In genomic region chr17:60252459-60252858, GRCh38 we compare ENCODE assay signal across 29 cellular contexts.
"Had no signal": no experiment of that assay in that cellular context is flagged by ENCODE, and none has a peak within 500 bp of the region (broad histone marks: within the 10 kb centered on the region; RNA-seq: fewer than 3 reads in every experiment).

No MANE protein-coding gene starts in this region.

- H3K36me3 ChIP-seq: prostate gland had no signal

- H3K27me3 Mint-ChIP-seq: naive thymus-derived CD8-positive, alpha-beta T cell; stimulated activated naive B cell treated with anti-CD40 and anti-IgM and Interleukin-4, amounts not matched to agents 10 μg/mL and 1 μg/mL and 100 μg/mL, for 72 hours had no signal

- H3K27ac Mint-ChIP-seq: immature natural killer cell; naive thymus-derived CD8-positive, alpha-beta T cell; nephron; stimulated activated naive B cell treated with anti-CD40 and anti-IgM and Interleukin-4, amounts not matched to agents 10 μg/mL and 1 μg/mL and 100 μg/mL, for 72 hours had no signal

- H3K27ac ChIP-seq: left lung, lower lobe of right lung, pancreas, prostate gland, skin epidermis, stomach, suprapubic skin, thoracic aorta, tibial artery, upper lobe of right lung had no signal

- H3K4me1 ChIP-seq: left lung, lower lobe of right lung, pancreas, prostate gland, stomach, suprapubic skin, tibial artery, upper lobe of right lung had no signal

- DNase-seq: immature natural killer cell; kidney; left colon; left lung; lower lobe of right lung; mammary epithelial cell; naive thymus-derived CD8-positive, alpha-beta T cell; nucleus accumbens; pancreas; posterior cingulate gyrus; retina; right cardiac atrium; stimulated activated CD4-positive, alpha-beta T cell treated with anti-CD3 and anti-CD28 coated beads, Interleukin-12 subunit alpha, Interleukin-12 subunit beta, amount 100 ng/mL, for 4 hours; stimulated activated CD4-positive, alpha-beta T cell treated with anti-CD3 and anti-CD28 coated beads, Interleukin-15, amount 100 ng/mL, for 24 hours; stimulated activated CD4-positive, alpha-beta T cell treated with anti-CD3 and anti-CD28 coated beads, Interleukin-2, amount 100 ng/mL, for 24 hours; stimulated activated CD4-positive, alpha-beta T cell treated with anti-CD3 and anti-CD28 coated beads, Interleukin-4, amount 100 ng/mL, for 1 hour; stimulated activated naive B cell treated with anti-CD40 and anti-IgM and Interleukin-4, amounts not matched to agents 10 μg/mL and 1 μg/mL and 100 μg/mL, for 72 hours; stimulated activated naive CD8-positive, alpha-beta T cell treated with anti-CD3 and anti-CD28 coated beads, Interleukin-15, Interleukin-2, amounts not matched to agents 100 U/mL and 50 U/mL, for 24 hours; stomach; tibial artery; trophoblast cell; upper lobe of right lung had no signal

- H3K27me3 ChIP-seq: left lung, pancreas, stomach, suprapubic skin, tibial artery, upper lobe of right lung had no signal

- H3K4me3 ChIP-seq: left lung, lower lobe of right lung, pancreas, prostate gland, skin epidermis, stomach, suprapubic skin, thoracic aorta, tibial artery, upper lobe of right lung had no signal

- H3K4me3 Mint-ChIP-seq: immature natural killer cell; naive thymus-derived CD8-positive, alpha-beta T cell; nephron; neural crest cell; stimulated activated naive B cell treated with anti-CD40 and anti-IgM and Interleukin-4, amounts not matched to agents 10 μg/mL and 1 μg/mL and 100 μg/mL, for 72 hours had no signal

- H3K9me3 ChIP-seq: left lung, lower lobe of right lung, pancreas, prostate gland, stomach, suprapubic skin, thoracic aorta, tibial artery, upper lobe of right lung had no signal

- ATAC-seq: left colon; left lung; lower lobe of right lung; naive thymus-derived CD8-positive, alpha-beta T cell; pancreas; right cardiac atrium; sciatic nerve; stimulated activated naive B cell treated with anti-CD40 and anti-IgM and Interleukin-4, amounts not matched to agents 10 μg/mL and 1 μg/mL and 100 μg/mL, for 72 hours; stimulated activated naive CD8-positive, alpha-beta T cell treated with anti-CD3 and anti-CD28 coated beads, Interleukin-15, Interleukin-2, amounts not matched to agents 100 U/mL and 50 U/mL, for 24 hours; upper lobe of right lung had no signal

- H3K4me1 Mint-ChIP-seq: naive thymus-derived CD8-positive, alpha-beta T cell; nephron; stimulated activated naive B cell treated with anti-CD40 and anti-IgM and Interleukin-4, amounts not matched to agents 10 μg/mL and 1 μg/mL and 100 μg/mL, for 72 hours had no signal
